In genomic region chr20:50456452-50457324, GRCh38 we compare ENCODE assay signal across 1 cellular context.
A peak's percentile ranks its signal among the peaks of the same experiment; 100 is the strongest.
TF ChIP-seq lines count a peak whose summit lies in the region.

No MANE protein-coding gene starts in this region.

TF ChIP-seq in HepG2, 621 proteins besides CTCF, POLR2A, EP300 and RAD21 (continued from another document and continues in another):
- TF ChIP-seq ZNF574 (CRISPR knock-in tag; IDR thresholded peaks at IDR 0.05): 0 out of 2 replicates have a peak, but pooled peaks have one; percentile 26
- TF ChIP-seq CHD4 (IDR thresholded peaks at IDR 0.05; ENCODE audit: borderline replicate concordance, low read length): peak; percentile 93
- TF ChIP-seq STAT6 (CRISPR knock-in tag; IDR thresholded peaks at IDR 0.05; ENCODE audit: borderline replicate concordance): no peak
- no peak; the same call in 1 of the 2 replicates for TF ChIP-seq ZSCAN21 (CRISPR knock-in tag; IDR thresholded peaks at IDR 0.05; ENCODE audit: borderline replicate concordance)
- no peak; the same call in 1 of the 2 replicates for TF ChIP-seq THAP9 (CRISPR knock-in tag; IDR thresholded peaks at IDR 0.05; ENCODE audit: borderline replicate concordance)
- TF ChIP-seq ZNF530 (CRISPR knock-in tag; IDR thresholded peaks at IDR 0.05; ENCODE audit: low read depth): no peak
- 0 out of 2 replicates have a peak, but pooled peaks have one; percentile 26 for TF ChIP-seq ATF2 (CRISPR knock-in tag; IDR thresholded peaks at IDR 0.05)
- TF ChIP-seq ZFP36 (IDR thresholded peaks at IDR 0.05; ENCODE audit: borderline replicate concordance, low read depth, low read length, partially characterized antibody): no peak
- TF ChIP-seq ATF4 (CRISPR knock-in tag; IDR thresholded peaks at IDR 0.05): no peak
- TF ChIP-seq NR2F6 (IDR thresholded peaks at IDR 0.05): no peak
- 0 out of 2 replicates have a peak, but pooled peaks have one; percentile 13 for TF ChIP-seq NR2F6 (CRISPR knock-in tag; IDR thresholded peaks at IDR 0.05)
- TF ChIP-seq MED1 (CRISPR knock-in tag; IDR thresholded peaks at IDR 0.05): 0 out of 2 replicates have a peak, but pooled peaks have one; percentile 33
- TF ChIP-seq ZHX2 (IDR thresholded peaks at IDR 0.05; ENCODE audit: low read depth): no peak
- TF ChIP-seq ZHX2 (CRISPR knock-in tag; IDR thresholded peaks at IDR 0.05; ENCODE audit: borderline replicate concordance): no peak
- TF ChIP-seq ZNF33A (CRISPR knock-in tag; IDR thresholded peaks at IDR 0.05; ENCODE audit: borderline replicate concordance): no peak
- TF ChIP-seq RBM22 (optimal IDR thresholded peaks at IDR 0.05; ENCODE audit: low read length): no peak
- peak; percentile 48; the same call in 1 of the 2 replicates for TF ChIP-seq ZNF547 (CRISPR knock-in tag; IDR thresholded peaks at IDR 0.05)
- TF ChIP-seq ZBTB7B (CRISPR knock-in tag; IDR thresholded peaks at IDR 0.05): peak; percentile 54; the same call in 1 of the 2 replicates
- peak; percentile 55 for TF ChIP-seq STAG1 (CRISPR knock-in tag; IDR thresholded peaks at IDR 0.05)
- no peak for TF ChIP-seq RBM39 (IDR thresholded peaks at IDR 0.05; ENCODE audit: low read depth, low read length, poor library complexity, severe bottlenecking)
- TF ChIP-seq MXD3 (CRISPR knock-in tag; IDR thresholded peaks at IDR 0.05): peak; percentile 26; the same call in 1 of the 2 replicates
- no peak for TF ChIP-seq NFE2 (CRISPR knock-in tag; IDR thresholded peaks at IDR 0.05)
- no peak for TF ChIP-seq ZNF160 (CRISPR knock-in tag; IDR thresholded peaks at IDR 0.05)
- TF ChIP-seq RCOR2 (CRISPR knock-in tag; IDR thresholded peaks at IDR 0.05): peak; percentile 94; the same call in 1 of the 2 replicates
- peak; percentile 79 for TF ChIP-seq ZNF768 (CRISPR knock-in tag; IDR thresholded peaks at IDR 0.05)
- TF ChIP-seq GABPA (IDR thresholded peaks at IDR 0.05; ENCODE audit: low read depth, low read length): no peak
- no peak for TF ChIP-seq GABPA (CRISPR knock-in tag; IDR thresholded peaks at IDR 0.05; ENCODE audit: low read depth)
- no peak for TF ChIP-seq SIX1 (CRISPR knock-in tag; IDR thresholded peaks at IDR 0.05; ENCODE audit: borderline replicate concordance)
- no peak for TF ChIP-seq GLI4 (CRISPR knock-in tag; IDR thresholded peaks at IDR 0.05; ENCODE audit: borderline replicate concordance)
- TF ChIP-seq GFI1 (CRISPR knock-in tag; IDR thresholded peaks at IDR 0.05; ENCODE audit: borderline replicate concordance): peak; percentile 39; the same call in 1 of the 2 replicates
- TF ChIP-seq CENPT (CRISPR knock-in tag; IDR thresholded peaks at IDR 0.05; ENCODE audit: low read depth): 0 out of 2 replicates have a peak, but pooled peaks have one; percentile 67
- 0 out of 2 replicates have a peak, but pooled peaks have one; percentile 42 for TF ChIP-seq ZHX1 (CRISPR knock-in tag; IDR thresholded peaks at IDR 0.05; ENCODE audit: low read depth)
- TF ChIP-seq GATAD2A (CRISPR knock-in tag; IDR thresholded peaks at IDR 0.05): no peak
- peak; percentile 52 for TF ChIP-seq SP2 (CRISPR knock-in tag; IDR thresholded peaks at IDR 0.05)
- no peak for TF ChIP-seq ZNF619 (CRISPR knock-in tag; IDR thresholded peaks at IDR 0.05)
- no peak for TF ChIP-seq EZH2 (conservative IDR thresholded peaks at IDR 0.05; ENCODE audit: low read depth, low read length)
- TF ChIP-seq TAF1 (CRISPR knock-in tag; IDR thresholded peaks at IDR 0.05): peak; percentile 6; the same call in 1 of the 2 replicates
- no peak for TF ChIP-seq ATM (IDR thresholded peaks at IDR 0.05; ENCODE audit: borderline replicate concordance)
- no peak; the same call in 1 of the 2 replicates for TF ChIP-seq ZNF546 (CRISPR knock-in tag; conservative IDR thresholded peaks at IDR 0.05)
- no peak for TF ChIP-seq ZFAT (CRISPR knock-in tag; conservative IDR thresholded peaks at IDR 0.05)
- TF ChIP-seq LCORL (IDR thresholded peaks at IDR 0.05): no peak
- no peak for TF ChIP-seq LCORL (CRISPR knock-in tag; IDR thresholded peaks at IDR 0.05)
- no peak for TF ChIP-seq ZNF382 (CRISPR knock-in tag; IDR thresholded peaks at IDR 0.05; ENCODE audit: borderline replicate concordance)
- peak; percentile 100 for TF ChIP-seq HNRNPL (IDR thresholded peaks at IDR 0.05; ENCODE audit: low read depth, low read length)
- TF ChIP-seq SRSF4 (IDR thresholded peaks at IDR 0.05; ENCODE audit: low read depth, low read length, poor library complexity, severe bottlenecking): no peak
- TF ChIP-seq ZNF549 (CRISPR knock-in tag; IDR thresholded peaks at IDR 0.05): no peak
